ENCODE assay signal across 8 cellular contexts in genomic region chr15:72271895-72272212, GRCh38. TPM values are rescaled to one million over a fixed set of nuclear protein-coding genes. Genes with fewer than 3 reads are reported as not detected.
DNase-seq lines count a peak whose midpoint lies in the region; ATAC-seq and TF ChIP-seq lines count a peak whose summit lies in the region.

No MANE protein-coding gene starts in this region.

- DNase-seq in NCI-H1092 (lab: John Stamatoyannopoulos, UW) (peak; percentile 0), NCI-H1092 treated with DMSO at 0.1 percent for 48 hours (lab: John Stamatoyannopoulos, UW) (no peak), activated B cell treated with CpG ODN at 0.5 μM for 24 hours (no peak), glomerular visceral epithelial cell (ENCODE audit: extremely low spot score) (peak; percentile 31), middle frontal gyrus (ENCODE audit: extremely low spot score, low spot score) (no peak), midbrain (lab: John Stamatoyannopoulos, UW) (no peak)

- no peaks in the 10 kb centered on the region for H3K36me3 ChIP-seq in rectal smooth muscle tissue (ENCODE audit: control insufficient read depth, insufficient read depth, low read length)

- peak overlapping the region; percentile 80 for H3K27ac Mint-ChIP-seq in activated B cell treated with CpG ODN at 0.5 μM for 24 hours

- intact Hi-C loops in activated B cell treated with CpG ODN at 0.5 μM for 24 hours (cut with micrococcal nuclease): loop anchor here (1.0 to 5.0 kb wide), 7 partner anchors 44 to 510 kb away; partner anchors contain the start of genes ADPGK, ARIH1, BBS4 and HIGD2B

- ATAC-seq in HG03175 (IDR thresholded peaks at IDR 0.05; ENCODE audit: unreplicated experiment) (peak; percentile 8), activated B cell treated with CpG ODN at 0.5 μM for 24 hours (ENCODE audit: low read depth) (no peak)

- H3K4me1 ChIP-seq in rectal smooth muscle tissue (ENCODE audit: control insufficient read depth, insufficient read depth, low read length): peaks cover 10% of the 10 kb centered on the region

- no peak for TF ChIP-seq CTCF in activated B cell treated with CpG ODN at 0.5 μM for 24 hours (IDR thresholded peaks at IDR 0.05)

- peak overlapping the region; percentile 87 for H3K4me3 Mint-ChIP-seq in activated B cell treated with CpG ODN at 0.5 μM for 24 hours

- no peaks in the 10 kb centered on the region for H3K9me3 Mint-ChIP-seq in activated B cell treated with CpG ODN at 0.5 μM for 24 hours

- peaks cover 30% of the 10 kb centered on the region for H3K36me3 Mint-ChIP-seq in activated B cell treated with CpG ODN at 0.5 μM for 24 hours (ENCODE audit: low read depth)

- POLR2A ChIA-PET in activated B cell treated with CpG ODN at 0.5 μM for 24 hours (lab: Charles Lee): interaction anchor here (8.4 kb wide), 1 partner anchor 42 kb away, joined by 113 read pairs; the partner anchor contains the start of gene PKM

- CTCF ChIA-PET in activated B cell treated with CpG ODN at 0.5 μM for 24 hours (lab: Charles Lee): no interaction called here

- H3K4me1 Mint-ChIP-seq in activated B cell treated with CpG ODN at 0.5 μM for 24 hours: peaks cover 36% of the 10 kb centered on the region

- H3K9ac ChIP-seq in rectal smooth muscle tissue (ENCODE audit: low read length): peak overlapping the region; percentile 83

- peak overlapping the region; percentile 89 for H3K4me3 ChIP-seq in rectal smooth muscle tissue (ENCODE audit: low read length)

- H3K27me3 ChIP-seq in rectal smooth muscle tissue (ENCODE audit: control insufficient read depth, insufficient read depth, low read length): no peaks in the 10 kb centered on the region

- peak overlapping the region; percentile 84 for H3K27ac ChIP-seq in rectal smooth muscle tissue (ENCODE audit: low read depth, low read length)

- no peaks in the 10 kb centered on the region for H3K27me3 Mint-ChIP-seq in activated B cell treated with CpG ODN at 0.5 μM for 24 hours

RNA-seq across cellular contexts. Expression of gene PARP6, which starts 0.5 kb away (rescaled TPM):
- total RNA-seq in activated B cell treated with CpG ODN at 0.5 μM for 24 hours: 70.7 and 81.4 TPM in 2 replicates

RNA-seq across cellular contexts. Expression of gene PKM, which starts 40.9 kb away (rescaled TPM):
- 1,253 and 1,275 TPM in 2 replicates for total RNA-seq in activated B cell treated with CpG ODN at 0.5 μM for 24 hours

RNA-seq across cellular contexts. Expression of gene CELF6, which starts 48.1 kb away (rescaled TPM):
- total RNA-seq in activated B cell treated with CpG ODN at 0.5 μM for 24 hours: 2.0 and 2.2 TPM in 2 replicates

Comparison
In these comparisons a context has a peak if more than half of its experiments do, and no peak if none do; other contexts are left out.
1. DNase-seq: peak in NCI-H1092 (single experiment) and glomerular visceral epithelial cell (single experiment); none in NCI-H1092 treated with DMSO at 0.1 percent for 48 hours (single experiment), activated B cell treated with CpG ODN at 0.5 μM for 24 hours (single experiment), middle frontal gyrus (single experiment) and midbrain (single experiment).